Comparison of ENCODE assay signal across 19 cellular contexts in the genomic region with DNA sequence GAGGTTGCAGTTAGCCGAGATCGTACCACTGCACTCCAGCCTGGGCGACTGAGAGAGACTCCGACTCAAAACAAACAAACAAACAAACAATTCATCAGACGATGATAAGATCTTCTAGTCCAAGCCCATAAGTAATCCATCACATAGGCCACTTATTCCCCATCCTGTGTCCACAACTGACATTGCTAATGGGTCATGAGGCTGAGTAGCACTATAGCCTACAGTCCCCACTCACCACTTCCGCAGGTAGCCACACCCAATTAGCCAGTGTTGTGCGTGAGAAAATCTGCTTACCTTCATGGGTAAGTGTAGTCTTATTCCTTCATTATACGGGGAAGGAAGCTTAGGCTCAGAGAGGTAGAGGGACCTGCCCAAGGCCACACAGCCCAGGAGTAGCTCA. TPM values are rescaled to one million over a fixed set of nuclear protein-coding genes. Genes with fewer than 3 reads are reported as not detected.
DNase-seq lines count a peak whose midpoint lies in the region; ATAC-seq, FAIRE-seq and TF ChIP-seq lines count a peak whose summit lies in the region.
"Had no signal": no experiment of that assay in that cellular context is flagged by ENCODE, and none has a peak within 500 bp of the region (broad histone marks: within the 10 kb centered on the region; RNA-seq: fewer than 3 reads in every experiment).

No MANE protein-coding gene starts in this region.

- H3K4me3 ChIP-seq in HepG2 (replicated peaks in 1 of 3; ENCODE audit: insufficient read depth in 1 of 3, low read depth in 2 of 3, low read length in 3 of 3), result no peak overlapping the region
- no peak overlapping the region for H3K4me3 ChIP-seq in right lobe of liver
- H3K4me3 ChIP-seq in stomach smooth muscle (ENCODE audit: low read length in 2 of 2), result no peak overlapping the region
- H3K4me3 ChIP-seq: BLaER1, GM23248, HAP-1 had no signal

- H3K27ac ChIP-seq in HepG2 (ENCODE audit: extremely low read length, insufficient read depth, low read length) (no peak overlapping the region), right lobe of liver (no peak overlapping the region), stomach smooth muscle (ENCODE audit: low read length) (peak overlapping the region; percentile 64)
- H3K27ac ChIP-seq: BLaER1, GM23248, HL-60 had no signal

- TF ChIP-seq POLR2A in HepG2 (IDR thresholded peaks at IDR 0.05; ENCODE audit: insufficient read depth in 1 of 2, low read depth in 2 of 2, low read length in 2 of 2) (no peak), right lobe of liver (IDR thresholded peaks at IDR 0.05) (no peak)

- WGBS in HepG2 (ENCODE audit: low lambda C conversion rate), result 42% methylated on average over 8 of the region's 8 CpGs
- 50% methylated on average over 7 of the region's 8 CpGs for WGBS in right lobe of liver (ENCODE audit: insufficient coverage, low coverage, low lambda C conversion rate, missing lambda C conversion rate)

- H3K9ac ChIP-seq in HepG2 (ENCODE audit: insufficient read depth, low read depth, low read length), result no peak overlapping the region
- H3K9ac ChIP-seq in stomach smooth muscle (ENCODE audit: low read length in 2 of 2), result no peak overlapping the region
- H3K9ac ChIP-seq: BLaER1, GM23248 had no signal

- intact Hi-C loops in HepG2 (cut with micrococcal nuclease; ENCODE audit: unreplicated experiment), result no loop called here
- intact Hi-C loops in right lobe of liver (cut with DNase I), result no loop called here

- POLR2A ChIA-PET in HepG2 (lab: Yijun Ruan, JAX), result no interaction called here

- no peak for FAIRE-seq in HepG2 (lab: Jason Lieb, UNC)
- FAIRE-seq: GM12892, GM18507 had no signal

- ATAC-seq in HepG2, result no peak
- no peak for ATAC-seq in right lobe of liver

- H3K79me2 ChIP-seq in HepG2 (ENCODE audit: insufficient read depth, low read length), result no peaks in the 10 kb centered on the region

- DNase-seq in HepG2 (ENCODE audit: low spot score) (no peak), right lobe of liver (no peak), osteocyte (ENCODE audit: extremely low spot score, unreplicated experiment) (no peak), globus pallidus (ENCODE audit: low spot score) (no peak), D341Med (ENCODE audit: low spot score) (no peak)
- DNase-seq in T-helper 2 cell treated with Interferon-gamma antibody and Interleukin-4, amounts not matched to agents 5 μg/mL and 100 μg/mL, for 36 hours (ENCODE audit: low spot score), result no peak
- DNase-seq: DMS79, GM23248, NCI-H1105, NCI-H2081, NCI-H446 treated with DMSO at 0.1 percent for 48 hours, NCI-H69, SHP77 had no signal

- no peak for TF ChIP-seq EP300 in HepG2 (IDR thresholded peaks at IDR 0.05; ENCODE audit: low read depth in 2 of 2, low read length in 2 of 2)
- TF ChIP-seq EP300 in HepG2 (CRISPR knock-in tag; IDR thresholded peaks at IDR 0.05; ENCODE audit: borderline replicate concordance), result no peak

- no TSS peak for BruUV-seq in HepG2 (replicated peaks; lab: Mats Ljungman, UMichigan)

- H3K4me3 Mint-ChIP-seq in osteocyte (ENCODE audit: unreplicated experiment), result no peak overlapping the region
- H3K4me3 Mint-ChIP-seq in T-helper 2 cell treated with Interferon-gamma antibody and Interleukin-4, amounts not matched to agents 5 μg/mL and 100 μg/mL, for 36 hours, result no peak overlapping the region

- no peaks in the 10 kb centered on the region for H3K9me3 Mint-ChIP-seq in osteocyte (ENCODE audit: unreplicated experiment)
- no peaks in the 10 kb centered on the region for H3K9me3 Mint-ChIP-seq in T-helper 2 cell treated with Interferon-gamma antibody and Interleukin-4, amounts not matched to agents 5 μg/mL and 100 μg/mL, for 36 hours

- TF ChIP-seq RAD21 in HepG2 (CRISPR knock-in tag; IDR thresholded peaks at IDR 0.05), result no peak

- H3K4me1 ChIP-seq in HepG2 (ENCODE audit: insufficient read depth, low read length) (no peaks in the 10 kb centered on the region), right lobe of liver (no peaks in the 10 kb centered on the region), stomach smooth muscle (ENCODE audit: control insufficient read depth, insufficient read depth, low read length) (peaks cover 77% of the 10 kb centered on the region)
- H3K4me1 ChIP-seq: HAP-1 had no signal

- H4K20me1 ChIP-seq in HepG2 (ENCODE audit: insufficient read depth, low read length), result no peaks in the 10 kb centered on the region
- H4K20me1 ChIP-seq: BLaER1 had no signal

- peaks cover 44% of the 10 kb centered on the region for H3K4me1 Mint-ChIP-seq in osteocyte (ENCODE audit: unreplicated experiment)
- peaks cover 3% of the 10 kb centered on the region for H3K4me1 Mint-ChIP-seq in T-helper 2 cell treated with Interferon-gamma antibody and Interleukin-4, amounts not matched to agents 5 μg/mL and 100 μg/mL, for 36 hours (ENCODE audit: low read depth)

- H2AFZ ChIP-seq in HepG2 (ENCODE audit: low read length), result no peak overlapping the region
- H2AFZ ChIP-seq: GM23248 had no signal

- H3K9me3 ChIP-seq in HepG2 (ENCODE audit: low read length) (no peaks in the 10 kb centered on the region), right lobe of liver (no peaks in the 10 kb centered on the region), stomach smooth muscle (ENCODE audit: control insufficient read depth in 2 of 2, low read length in 2 of 2) (no peaks in the 10 kb centered on the region)
- H3K9me3 ChIP-seq: BLaER1, HAP-1 had no signal

- no peaks in the 10 kb centered on the region for H3K36me3 ChIP-seq in HepG2 (replicated peaks in 1 of 2; ENCODE audit: control insufficient read depth in 1 of 2, insufficient read depth in 2 of 2, low read length in 2 of 2)
- H3K36me3 ChIP-seq in right lobe of liver, result no peaks in the 10 kb centered on the region
- H3K36me3 ChIP-seq in stomach smooth muscle (ENCODE audit: control insufficient read depth in 2 of 2, insufficient read depth in 2 of 2, low read length in 2 of 2), result peaks cover 8 to 17% of the 10 kb centered on the region in 2 donors
- H3K36me3 ChIP-seq: BLaER1, HAP-1 had no signal

- H3K27me3 ChIP-seq in HepG2 (ENCODE audit: control insufficient read depth in 1 of 2, insufficient read depth in 2 of 2, low read length in 2 of 2), result peaks cover 10 to 71% of the 10 kb centered on the region in 2 experiments; a peak in 4 of 5 replicates
- no peaks in the 10 kb centered on the region for H3K27me3 ChIP-seq in right lobe of liver
- no peaks in the 10 kb centered on the region for H3K27me3 ChIP-seq in stomach smooth muscle (ENCODE audit: control insufficient read depth in 1 of 2, insufficient read depth in 2 of 2, low read length in 2 of 2)
- H3K27me3 ChIP-seq: BLaER1 had no signal

- no peak overlapping the region for H3K4me2 ChIP-seq in HepG2 (ENCODE audit: low read depth, low read length)
- H3K4me2 ChIP-seq: BLaER1 had no signal

- in situ Hi-C loops in HepG2 (cut with HindIII; ENCODE audit: extremely low pct_ligation_motif_present, low pct_unique_long_range_greater_than_20kb), result no loop called here

- peaks cover 5% of the 10 kb centered on the region for H3K36me3 Mint-ChIP-seq in osteocyte (ENCODE audit: unreplicated experiment)
- H3K36me3 Mint-ChIP-seq in T-helper 2 cell treated with Interferon-gamma antibody and Interleukin-4, amounts not matched to agents 5 μg/mL and 100 μg/mL, for 36 hours (ENCODE audit: low read depth), result no peaks in the 10 kb centered on the region

- TF ChIP-seq CTCF in HepG2 (CRISPR knock-in tag; IDR thresholded peaks at IDR 0.05) (no peak), right lobe of liver (IDR thresholded peaks at IDR 0.05) (no peak), osteocyte (IDR thresholded peaks at IDR 0.05) (no peak)

- CTCF ChIA-PET in HepG2 (lab: Yijun Ruan, JAX; ENCODE audit: low intra/inter-chr PET ratio, low total read pairs), result no interaction called here

- peak overlapping the region; percentile 17 for H3K27ac Mint-ChIP-seq in osteocyte (ENCODE audit: unreplicated experiment)
- no peak overlapping the region for H3K27ac Mint-ChIP-seq in T-helper 2 cell treated with Interferon-gamma antibody and Interleukin-4, amounts not matched to agents 5 μg/mL and 100 μg/mL, for 36 hours

- no peaks in the 10 kb centered on the region for H3K27me3 Mint-ChIP-seq in osteocyte (ENCODE audit: unreplicated experiment)
- H3K27me3 Mint-ChIP-seq in T-helper 2 cell treated with Interferon-gamma antibody and Interleukin-4, amounts not matched to agents 5 μg/mL and 100 μg/mL, for 36 hours (ENCODE audit: low read depth), result peaks cover 33% of the 10 kb centered on the region

RNA-seq across cellular contexts. Expression of gene JPH2, which starts 13.1 kb away (rescaled TPM):
- not detected in 2 replicates for total RNA-seq in HepG2 (2016; rRNA removed; fragmentation: Illumina TruSeq; extraction: Trizol)
- total RNA-seq in HepG2 (2016; cell fraction: cytosol; rRNA removed; fragmentation: Illumina TruSeq; extraction: Trizol; ENCODE audit: low read depth), result not detected in 2 replicates
- total RNA-seq in HepG2 (2016; cell fraction: insoluble cytoplasmic fraction; rRNA removed; fragmentation: Illumina TruSeq; extraction: Trizol), result not detected in 2 replicates
- not detected in 2 replicates for total RNA-seq in HepG2 (2016; cell fraction: membrane; rRNA removed; fragmentation: Illumina TruSeq; extraction: Trizol)
- not detected in 2 replicates for total RNA-seq in HepG2 (2016; cell fraction: nucleus; rRNA removed; fragmentation: Illumina TruSeq; extraction: Trizol)
- polyA plus RNA-seq in HepG2 (2011; rRNA removed), result 0.42 and 0.61 TPM in 2 replicates
- 0.23 and 0.32 TPM in 2 replicates for polyA plus RNA-seq in HepG2 (2011; cell fraction: cytosol; rRNA removed)
- 2.7 and 2.9 TPM in 2 replicates for polyA plus RNA-seq in HepG2 (2011; cell fraction: nucleus; rRNA removed)
- polyA plus RNA-seq in HepG2 (2012), result 0.52 and 1.4 TPM in 2 replicates
- polyA plus RNA-seq in HepG2 (2016; cell fraction: cytosol; fragmentation: Illumina TruSeq; extraction: Trizol; ENCODE audit: low read depth), result not detected in 2 replicates
- polyA plus RNA-seq in HepG2 (2016; cell fraction: insoluble cytoplasmic fraction; fragmentation: Illumina TruSeq; extraction: Trizol; ENCODE audit: low read depth), result not detected in 2 replicates
- polyA plus RNA-seq in HepG2 (2016; cell fraction: membrane; fragmentation: Illumina TruSeq; extraction: Trizol; ENCODE audit: low read depth), result not detected in 2 replicates
- polyA plus RNA-seq in HepG2 (2016; cell fraction: nucleus; fragmentation: Illumina TruSeq; extraction: Trizol; ENCODE audit: insufficient read depth, low read depth), result not detected in 2 replicates
- polyA minus RNA-seq in HepG2 (2011; rRNA and poly(A)+ RNA removed; ENCODE audit: low replicate concordance), result 1.1 and 9.5 TPM in 2 replicates
- polyA minus RNA-seq in HepG2 (2011; cell fraction: cytosol; rRNA and poly(A)+ RNA removed), result 0.30 TPM in 1 of 2 replicates, not detected in the other
- polyA minus RNA-seq in HepG2 (2011; cell fraction: nucleus; rRNA and poly(A)+ RNA removed), result 3.7 and 4.5 TPM in 2 replicates
- under 1 TPM in 5 of 6 experiments, not detected in 1; 0.09 to 0.31 (median 0.10) TPM for total RNA-seq in right lobe of liver
- total RNA-seq in osteocyte, result 14.2 and 16.5 TPM in 2 replicates

RNA-seq across cellular contexts. Expression of gene OSER1, which starts 36.7 kb away (rescaled TPM):
- total RNA-seq in HepG2 (2016; rRNA removed; fragmentation: Illumina TruSeq; extraction: Trizol) (71.2 and 92.8 TPM in 2 replicates), right lobe of liver (10 to 100 TPM; 13.0 to 20.4 (median 17.3) TPM), osteocyte (41.2 and 44.9 TPM in 2 replicates)
- 47.2 and 53.9 TPM in 2 replicates for total RNA-seq in HepG2 (2016; cell fraction: cytosol; rRNA removed; fragmentation: Illumina TruSeq; extraction: Trizol; ENCODE audit: low read depth)
- total RNA-seq in HepG2 (2016; cell fraction: insoluble cytoplasmic fraction; rRNA removed; fragmentation: Illumina TruSeq; extraction: Trizol), result 68.4 and 97.8 TPM in 2 replicates
- total RNA-seq in HepG2 (2016; cell fraction: membrane; rRNA removed; fragmentation: Illumina TruSeq; extraction: Trizol), result 55.7 and 63.5 TPM in 2 replicates
- total RNA-seq in HepG2 (2016; cell fraction: nucleus; rRNA removed; fragmentation: Illumina TruSeq; extraction: Trizol), result 43.8 and 44.3 TPM in 2 replicates
- 67.0 and 71.5 TPM in 2 replicates for polyA plus RNA-seq in HepG2 (2011; rRNA removed)
- 45.9 and 56.3 TPM in 2 replicates for polyA plus RNA-seq in HepG2 (2011; cell fraction: cytosol; rRNA removed)
- polyA plus RNA-seq in HepG2 (2011; cell fraction: nucleus; rRNA removed), result 61.9 and 63.0 TPM in 2 replicates
- polyA plus RNA-seq in HepG2 (2012), result 47.9 and 61.6 TPM in 2 replicates
- 20.0 and 20.3 TPM in 2 replicates for polyA plus RNA-seq in HepG2 (2016; cell fraction: cytosol; fragmentation: Illumina TruSeq; extraction: Trizol; ENCODE audit: low read depth)
- polyA plus RNA-seq in HepG2 (2016; cell fraction: insoluble cytoplasmic fraction; fragmentation: Illumina TruSeq; extraction: Trizol; ENCODE audit: low read depth), result 76.4 and 82.6 TPM in 2 replicates
- 22.2 and 23.0 TPM in 2 replicates for polyA plus RNA-seq in HepG2 (2016; cell fraction: membrane; fragmentation: Illumina TruSeq; extraction: Trizol; ENCODE audit: low read depth)
- polyA plus RNA-seq in HepG2 (2016; cell fraction: nucleus; fragmentation: Illumina TruSeq; extraction: Trizol; ENCODE audit: insufficient read depth, low read depth), result 77.5 and 79.8 TPM in 2 replicates
- polyA minus RNA-seq in HepG2 (2011; rRNA and poly(A)+ RNA removed; ENCODE audit: low replicate concordance), result 42.9 and 49.7 TPM in 2 replicates
- 32.4 and 37.8 TPM in 2 replicates for polyA minus RNA-seq in HepG2 (2011; cell fraction: cytosol; rRNA and poly(A)+ RNA removed)
- 18.4 and 28.8 TPM in 2 replicates for polyA minus RNA-seq in HepG2 (2011; cell fraction: nucleus; rRNA and poly(A)+ RNA removed)

Comparison
In these comparisons a context has a peak if more than half of its experiments do, and no peak if none do; other contexts are left out.
1. RNA of gene JPH2, which starts 13.1 kb away (total RNA-seq): 14.2 to 16.5 TPM in osteocyte; 0.09 to 0.31 TPM in right lobe of liver and not detected in HepG2; every median in the first group is over 10 times any median in the second.